ENCODE assay signal across 17 cellular contexts in the genomic region with DNA sequence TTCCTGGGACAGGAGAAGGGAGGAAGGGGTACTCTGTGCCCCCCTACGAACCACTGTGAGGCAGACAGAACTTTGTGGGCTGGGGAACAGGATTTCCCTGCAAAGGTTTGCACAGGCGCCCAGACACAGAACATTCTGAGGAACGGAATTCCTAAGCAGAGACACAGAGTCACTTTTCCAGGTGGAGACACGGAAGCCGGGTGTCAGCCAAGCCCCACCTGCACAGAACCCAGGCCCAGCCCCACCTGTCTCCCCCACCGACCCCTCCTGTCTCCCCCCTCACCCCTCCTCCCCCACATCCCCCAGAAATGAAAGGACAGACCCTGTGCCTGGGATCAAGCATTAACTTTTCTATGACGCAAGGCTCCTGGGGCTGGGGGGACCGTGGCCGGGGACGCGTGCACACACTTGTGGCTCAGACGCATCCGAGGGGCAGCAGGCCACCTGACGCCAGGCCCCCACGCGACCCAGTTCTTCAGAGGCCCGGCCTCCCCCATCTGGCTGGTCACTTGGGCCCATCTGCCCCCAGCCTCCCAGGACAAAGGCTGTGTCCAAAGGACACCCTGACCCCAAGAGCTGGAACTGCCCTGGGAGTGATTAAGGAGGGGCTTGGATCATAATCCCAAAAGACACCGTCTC. TPM values are rescaled to one million over a fixed set of nuclear protein-coding genes. Genes with fewer than 3 reads are reported as not detected.
DNase-seq lines count a peak whose midpoint lies in the region; TF ChIP-seq lines count a peak whose summit lies in the region.
"Had no signal": no experiment of that assay in that cellular context is flagged by ENCODE, and none has a peak within 500 bp of the region (broad histone marks: within the 10 kb centered on the region; RNA-seq: fewer than 3 reads in every experiment).

No MANE protein-coding gene starts in this region.

- no peak overlapping the region for H4K5ac ChIP-seq in H9 (ENCODE audit: insufficient read length, low read depth, low read length)

- peak overlapping the region; percentile 44; the same call in 1 of the 2 replicates for H3K4me2 ChIP-seq in BLaER1
- H3K4me2 ChIP-seq in H9 (ENCODE audit: insufficient read depth, insufficient read length, low read length) = no peak overlapping the region

- H3K9me3 ChIP-seq in BLaER1 (no peaks in the 10 kb centered on the region), H9 (ENCODE audit: control insufficient read depth, low read depth, low read length) (no peaks in the 10 kb centered on the region), neutrophil (no peaks in the 10 kb centered on the region), ovary (no peaks in the 10 kb centered on the region)
- H3K9me3 ChIP-seq: HAP-1 had no signal

- intact Hi-C loops in ovary (cut with DNase I) = no loop called here

- no peak overlapping the region for H2BK5ac ChIP-seq in H9 (ENCODE audit: insufficient read length, low read length)

- no peak overlapping the region for H3T11ph ChIP-seq in H9 (ENCODE audit: low read length)

- no peak for TF ChIP-seq POLR2A in ovary (IDR thresholded peaks at IDR 0.05)

- no peak for DNase-seq in H9
- peak; percentile 14 for DNase-seq in glutamatergic neuron
- DNase-seq in ovary = no peak
- no peak for DNase-seq in GF-D8 (lab: John Stamatoyannopoulos, UW)
- no peak for DNase-seq in HCEC 1CT
- DNase-seq: COR-L47, NCI-H1105 treated with DMSO at 0.1 percent for 48 hours, NCI-H1694 treated with DMSO at 0.1 percent for 48 hours, NCI-H2107, NCI-H226, NCI-H526 treated with DMSO at 0.1 percent for 48 hours, SHP77 treated with DMSO at 0.1 percent for 48 hours had no signal

- no peak for TF ChIP-seq EP300 in ovary (IDR thresholded peaks at IDR 0.05)

- H4K8ac ChIP-seq in H9 (replicated peaks; ENCODE audit: insufficient read length, low read depth, low read length) = no peak overlapping the region

- H3K27me3 Mint-ChIP-seq in H9 (ENCODE audit: low read depth) = peaks cover 2% of the 10 kb centered on the region
- H3K27me3 Mint-ChIP-seq in glutamatergic neuron (ENCODE audit: unreplicated experiment) = no peaks in the 10 kb centered on the region

- no peaks in the 10 kb centered on the region for H3K36me3 ChIP-seq in BLaER1
- H3K36me3 ChIP-seq in neutrophil = peaks cover 11% of the 10 kb centered on the region
- no peaks in the 10 kb centered on the region for H3K36me3 ChIP-seq in ovary
- H3K36me3 ChIP-seq: HAP-1 had no signal

- no peak overlapping the region for H3K56ac ChIP-seq in H9 (ENCODE audit: insufficient read length, low read depth, low read length)

- H3K18ac ChIP-seq in H9 (ENCODE audit: insufficient read length, low read depth, low read length) = no peak overlapping the region

- H3K36me3 Mint-ChIP-seq in H9 (ENCODE audit: insufficient read depth in 1 of 3, low read depth in 3 of 3) (no peaks in the 10 kb centered on the region), glutamatergic neuron (ENCODE audit: unreplicated experiment) (no peaks in the 10 kb centered on the region)

- WGBS in H9 (ENCODE audit: extremely low coverage, insufficient read length, low lambda C conversion rate) = no CpG with 5 or more reads among the region's 18 CpGs
- 62 to 72% (median 71%) methylated on average over 15 to 18 of the region's 18 CpGs for WGBS in ovary, 3 donors

- H3K4me3 ChIP-seq in BLaER1 (no peak overlapping the region), neutrophil (ENCODE audit: low read depth in 1 of 2, low read length in 1 of 2) (peak overlapping the region; percentile 75 to 84), ovary (no peak overlapping the region)
- H3K4me3 ChIP-seq: HAP-1 had no signal

- H3K4me1 Mint-ChIP-seq in H9 (no peaks in the 10 kb centered on the region), glutamatergic neuron (ENCODE audit: low read depth, unreplicated experiment) (peaks cover 7% of the 10 kb centered on the region)

- H3K9me3 Mint-ChIP-seq in H9 (no peaks in the 10 kb centered on the region; a peak in 1 of 5 replicates), glutamatergic neuron (ENCODE audit: unreplicated experiment) (peaks cover 2% of the 10 kb centered on the region)

- TF ChIP-seq CTCF in H9 (conservative IDR thresholded peaks at IDR 0.05) (no peak), glutamatergic neuron (IDR thresholded peaks at IDR 0.05; ENCODE audit: partially characterized antibody, unreplicated experiment) (no peak), neutrophil (IDR thresholded peaks at IDR 0.05) (no peak), ovary (IDR thresholded peaks at IDR 0.05) (no peak)

- H2AFZ ChIP-seq in H9 (ENCODE audit: low read length) = no peak overlapping the region

- H3K27ac ChIP-seq in BLaER1 (no peak overlapping the region), H9 (ENCODE audit: insufficient read length, low read depth, low read length) (no peak overlapping the region), neutrophil (peak overlapping the region; percentile 96), ovary (no peak overlapping the region)

- H3K23ac ChIP-seq in H9 (ENCODE audit: insufficient read length, low read depth, low read length) = no peak overlapping the region

- H3K4me1 ChIP-seq in BLaER1 = peaks cover 54% of the 10 kb centered on the region
- no peaks in the 10 kb centered on the region for H3K4me1 ChIP-seq in H9 (ENCODE audit: insufficient read depth, low read length)
- peaks cover 81 to 82% of the 10 kb centered on the region in 2 experiments for H3K4me1 ChIP-seq in neutrophil (ENCODE audit: control insufficient read depth in 1 of 2, insufficient read depth in 1 of 2, low read depth in 1 of 2, low read length in 1 of 2)
- H3K4me1 ChIP-seq in ovary (ENCODE audit: insufficient read depth) = no peaks in the 10 kb centered on the region
- H3K4me1 ChIP-seq: HAP-1 had no signal

- no peaks in the 10 kb centered on the region for H3K23me2 ChIP-seq in H9 (ENCODE audit: insufficient read length, low read depth, low read length, poor library complexity, severe bottlenecking)

- no peak overlapping the region for H4K91ac ChIP-seq in H9 (ENCODE audit: insufficient read length, low read depth, low read length)

- H3K14ac ChIP-seq in H9 (ENCODE audit: insufficient read depth, low read length) = no peak overlapping the region

- H3K79me2 ChIP-seq in H9 (ENCODE audit: insufficient read depth, low read length) = no peaks in the 10 kb centered on the region

- H3K9ac ChIP-seq in BLaER1 (no peak overlapping the region), H9 (ENCODE audit: extremely low read depth, insufficient read length, low read length) (no peak overlapping the region)

- H2BK15ac ChIP-seq in H9 (ENCODE audit: low read depth, low read length) = no peak overlapping the region

- no peak overlapping the region for H3K4ac ChIP-seq in H9 (ENCODE audit: low read depth, low read length)

- no peaks in the 10 kb centered on the region for H3K79me1 ChIP-seq in H9 (ENCODE audit: insufficient read depth, low read depth, low read length, poor library complexity, severe bottlenecking)

- no peak overlapping the region for H2BK120ac ChIP-seq in H9 (ENCODE audit: low read depth, low read length, poor library complexity, severe bottlenecking)

- H4K20me1 ChIP-seq in BLaER1 = no peaks in the 10 kb centered on the region
- no peaks in the 10 kb centered on the region for H4K20me1 ChIP-seq in H9 (ENCODE audit: control insufficient read depth, insufficient read depth, insufficient read length)

- no peak overlapping the region for H2BK12ac ChIP-seq in H9 (ENCODE audit: insufficient read length, low read depth, low read length)

- H2BK20ac ChIP-seq in H9 (ENCODE audit: low read depth, low read length, poor library complexity, severe bottlenecking) = no peak overlapping the region

- 0 out of 2 replicates have a peak, but pooled peaks cover 7% of the 10 kb centered on the region for H3K27me3 ChIP-seq in BLaER1
- no peaks in the 10 kb centered on the region for H3K27me3 ChIP-seq in H9 (ENCODE audit: insufficient read depth, low read length)
- H3K27me3 ChIP-seq in neutrophil = no peaks in the 10 kb centered on the region
- H3K27me3 ChIP-seq in ovary = no peaks in the 10 kb centered on the region

- no peak overlapping the region for H2AK5ac ChIP-seq in H9 (ENCODE audit: insufficient read length, low read length)

- no peak overlapping the region for H3K4me3 Mint-ChIP-seq in H9
- H3K4me3 Mint-ChIP-seq in glutamatergic neuron (ENCODE audit: unreplicated experiment) = no peak overlapping the region

- peak overlapping the region in 2 of 3 experiments; percentile 38 to 93; a peak in 3 of 7 replicates for H3K27ac Mint-ChIP-seq in H9
- no peak overlapping the region for H3K27ac Mint-ChIP-seq in glutamatergic neuron (ENCODE audit: unreplicated experiment)

RNA-seq across cellular contexts. Expression of a gene that starts 14.1 kb away (rescaled TPM):
- not detected in 2 replicates for total RNA-seq in H9 (2021)
- total RNA-seq in glutamatergic neuron (ENCODE audit: unreplicated experiment) = 0.29 TPM
- not detected for total RNA-seq in ovary
- not detected for polyA plus RNA-seq in ovary
- total RNA-seq: A673, Daoy had no signal

RNA-seq across cellular contexts. Expression of a gene that starts 14.9 kb away (rescaled TPM):
- 2.3 and 2.4 TPM in 2 replicates for total RNA-seq in H9 (2021)
- 27.0 TPM for total RNA-seq in glutamatergic neuron (ENCODE audit: unreplicated experiment)
- total RNA-seq in ovary = 1 to 10 TPM in 5 of 7 donors, under 1 TPM in 2; 0.23 to 3.1 (median 1.7) TPM
- polyA plus RNA-seq in ovary = 1 to 10 TPM in 1 of 2 donors, under 1 TPM in 1; 0.33 to 1.5 TPM

Comparison
In these comparisons a context has a peak if more than half of its experiments do, and no peak if none do; other contexts are left out.
1. H3K4me3 ChIP-seq: peak in neutrophil (2 of 2); none in BLaER1 (single experiment) and ovary (single experiment).